23 cellular contexts compared by ENCODE assay signal in genomic region chr17:63314766-63315165, GRCh38.
"Had no signal": no experiment of that assay in that cellular context is flagged by ENCODE, and none has a peak within 500 bp of the region (broad histone marks: within the 10 kb centered on the region; RNA-seq: fewer than 3 reads in every experiment).

No MANE protein-coding gene starts in this region.

- H3K4me1 ChIP-seq: gastrocnemius medialis, parathyroid adenoma, right atrium auricular region, stomach, testis, tibial artery had no signal

- H3K9me3 ChIP-seq: gastrocnemius medialis, neutrophil, stomach, testis, tibial artery had no signal

- H3K4me2 ChIP-seq: hepatocyte had no signal

- DNase-seq: dorsolateral prefrontal cortex; effector CD8-positive, alpha-beta T cell; endodermal cell; foreskin fibroblast; gastrocnemius medialis; heart left ventricle; kidney; stimulated activated CD4-positive, alpha-beta T cell treated with anti-CD3 and anti-CD28 coated beads, Interleukin-2, amount 100 ng/mL, for 24 hours; stimulated activated CD4-positive, alpha-beta T cell treated with anti-CD3 and anti-CD28 coated beads, Interleukin-4, amount 100 ng/mL, for 24 hours; stimulated activated naive CD4-positive, alpha-beta T cell treated with Interleukin-2 at 50 U/mL for 16 hours; stomach; testis; tibial artery had no signal

- H3K27me3 ChIP-seq: dorsolateral prefrontal cortex, gastrocnemius medialis, hepatocyte, neutrophil, right atrium auricular region, stomach, testis, tibial artery had no signal

- H3K27ac ChIP-seq: dorsolateral prefrontal cortex, epithelial cell of prostate, gastrocnemius medialis, heart left ventricle, hepatocyte, neutrophil, parathyroid adenoma, right atrium auricular region, stomach, testis, tibial artery had no signal

- ATAC-seq: esophagus mucosa; gastrocnemius medialis; heart left ventricle; left lobe of liver; natural killer cell treated with Interleukin-12 subunit alpha and Interleukin-12 subunit beta and Interleukin-15 and Interleukin-18, amount 100 ng/mL, for 72 hours; sciatic nerve had no signal

- H3K9ac ChIP-seq: parathyroid adenoma had no signal

- H3K36me3 ChIP-seq: gastrocnemius medialis, right atrium auricular region had no signal

- H3K4me3 ChIP-seq: dorsolateral prefrontal cortex, gastrocnemius medialis, heart left ventricle, hepatocyte, lung, right atrium auricular region, stomach, testis, tibial artery had no signal
